ENCODE assay signal across 1 cellular context in genomic region chr7:149144436-149144922, GRCh38.
A peak's percentile ranks its signal among the peaks of the same experiment; 100 is the strongest.
TF ChIP-seq lines count a peak whose summit lies in the region.

No MANE protein-coding gene starts in this region.

TF ChIP-seq in HEK293, 187 proteins besides CTCF, POLR2A, EP300 and RAD21 (continued from another document):
- peak; percentile 60; the same call in 1 of the 2 replicates for TF ChIP-seq PRDM10 (tag by site-specific recombination; IDR thresholded peaks at IDR 0.05)
- peak; percentile 40; the same call in 1 of the 2 replicates for TF ChIP-seq ZNF366 (tag by site-specific recombination; conservative IDR thresholded peaks at IDR 0.05)
- peak; percentile 76 for TF ChIP-seq GLIS1 (tag by site-specific recombination; IDR thresholded peaks at IDR 0.05)
- TF ChIP-seq PRDM1 (tag by site-specific recombination; IDR thresholded peaks at IDR 0.05), result 0 out of 2 replicates have a peak, but pooled peaks have one; percentile 5
- peak; percentile 88 for TF ChIP-seq EGR2 (tag by site-specific recombination; IDR thresholded peaks at IDR 0.05; ENCODE audit: low read depth)
- TF ChIP-seq SP7 (tag by site-specific recombination; IDR thresholded peaks at IDR 0.05), result peak; percentile 60; the same call in 1 of the 2 replicates
- TF ChIP-seq GLIS2 (tag by site-specific recombination; IDR thresholded peaks at IDR 0.05), result 0 out of 2 replicates have a peak, but pooled peaks have one; percentile 17
- TF ChIP-seq KLF7 (tag by site-specific recombination; IDR thresholded peaks at IDR 0.05; ENCODE audit: borderline replicate concordance), result peak; percentile 73
- TF ChIP-seq OSR2 (tag by site-specific recombination; IDR thresholded peaks at IDR 0.05), result peak; percentile 71
- TF ChIP-seq PRDM6 (tag by site-specific recombination; IDR thresholded peaks at IDR 0.05), result 0 out of 2 replicates have a peak, but pooled peaks have one; percentile 25
- 0 out of 2 replicates have a peak, but pooled peaks have one; percentile 19 for TF ChIP-seq ZNF629 (tag by site-specific recombination; IDR thresholded peaks at IDR 0.05)
- peak; percentile 83 for TF ChIP-seq ZFHX2 (tag by site-specific recombination; conservative IDR thresholded peaks at IDR 0.05)
- peak; percentile 54; the same call in 1 of the 2 replicates for TF ChIP-seq ZSCAN23 (tag by site-specific recombination; IDR thresholded peaks at IDR 0.05)
- peak; percentile 70 for TF ChIP-seq SCRT2 (tag by site-specific recombination; IDR thresholded peaks at IDR 0.05)
